Comparison of ENCODE assay signal across 8 cellular contexts in the genomic region with DNA sequence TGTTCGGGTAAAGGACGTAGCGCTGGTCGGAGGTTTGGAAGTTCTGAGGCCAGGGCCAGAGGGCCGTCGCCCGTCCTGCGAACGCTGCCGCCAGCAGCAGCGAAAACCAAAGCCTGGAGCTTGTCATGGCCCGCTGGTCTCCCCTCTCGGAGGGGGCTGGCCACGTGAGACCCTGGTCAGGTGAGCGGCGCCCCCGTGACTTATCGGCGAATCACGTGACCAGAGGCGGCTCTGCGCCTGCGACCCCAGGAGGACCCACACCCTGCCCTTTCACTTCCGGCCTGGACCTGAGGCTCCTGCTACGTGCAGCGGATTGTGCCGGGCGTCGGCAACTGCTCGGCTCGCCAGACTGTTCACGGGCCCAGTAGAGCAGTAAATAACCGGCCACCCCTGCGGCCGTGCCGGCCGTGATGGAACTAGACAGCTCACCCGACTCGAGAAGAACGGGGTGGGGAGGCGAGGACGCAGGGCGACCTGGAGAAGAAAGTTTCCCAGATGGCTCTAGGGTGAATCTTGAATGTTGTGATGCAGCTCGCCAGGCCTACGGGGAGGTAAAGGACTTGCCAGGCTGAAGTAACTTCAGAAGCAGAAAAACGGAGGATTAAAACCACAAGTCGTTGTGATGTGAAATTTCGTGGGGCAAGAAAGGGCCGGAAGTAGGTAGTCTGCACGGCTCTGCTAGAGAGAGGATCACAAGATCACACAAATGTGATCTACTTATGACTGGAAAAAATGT. TPM values are rescaled to one million over a fixed set of nuclear protein-coding genes. Genes with fewer than 3 reads are reported as not detected.
A peak's percentile ranks its signal among the peaks of the same experiment; 100 is the strongest.
DNase-seq lines count a peak whose midpoint lies in the region; ATAC-seq, FAIRE-seq and TF ChIP-seq lines count a peak whose summit lies in the region.

A gene (minus strand): TSS at position 169 of the 736 bp plus-strand sequence. CDS start 42 bp downstream, at position 127.

- H3K9me3 ChIP-seq in hepatocyte (ENCODE audit: low read depth): no peaks in the 10 kb centered on the region
- H3K9me3 ChIP-seq in aorta (ENCODE audit: control insufficient read depth, low read length): no peaks in the 10 kb centered on the region

- no peaks in the 10 kb centered on the region for H3K9me2 ChIP-seq in hepatocyte (replicated peaks; ENCODE audit: insufficient read depth)

- ATAC-seq in HG02981 (IDR thresholded peaks at IDR 0.05; ENCODE audit: unreplicated experiment) (peak; percentile 72), aorta (ENCODE audit: low FRiP score) (peak; percentile 97)

- in situ Hi-C loops in astrocyte of the cerebellum (cut with HindIII; ENCODE audit: low sequenced_read_pairs): no loop called here

- H3K4me2 ChIP-seq in hepatocyte: peak within 1 kb of the TSS; percentile 88

- H3K4me1 ChIP-seq in hepatocyte (ENCODE audit: insufficient read depth) (peaks cover 18% of the 10 kb centered on the region), aorta (ENCODE audit: control insufficient read depth in 1 of 2, insufficient read depth in 2 of 2, low read length in 2 of 2) (peaks cover 5 to 6% of the 10 kb centered on the region in 2 donors)

- intact Hi-C loops in aorta (cut with DNase I): loop anchor here in 1 of 2 donors (5.0 kb wide), 1 partner anchor 179 kb away; a partner anchor contains a TSS

- TF ChIP-seq CTCF in astrocyte of the cerebellum (IDR thresholded peaks at IDR 0.05; ENCODE audit: low read depth, low read length, missing control alignments) (no peak), hepatocyte (IDR thresholded peaks at IDR 0.05; ENCODE audit: poor library complexity) (no peak)

- H3K4me3 ChIP-seq in astrocyte of the cerebellum (ENCODE audit: low read depth, low read length) (peak within 1 kb of the TSS; percentile 98), hepatocyte (peak within 1 kb of the TSS; percentile 69), aorta (ENCODE audit: low read length in 2 of 2) (peak within 1 kb of the TSS; percentile 52 to 86)

- peak; percentile 89 for DNase-seq in GM18507 (ENCODE audit: extremely low spot score, insufficient read length, low read depth)
- peak; percentile 28 for DNase-seq in NCI-H2029 treated with DMSO at 0.1 percent for 48 hours (lab: John Stamatoyannopoulos, UW)
- peak; percentile 98 for DNase-seq in T-helper 9 cell
- DNase-seq in astrocyte of the cerebellum (ENCODE audit: low read depth): peak; percentile 87
- DNase-seq in hepatocyte (ENCODE audit: low spot score): peak; percentile 98
- peak; percentile 74 for DNase-seq in renal cortical epithelial cell (ENCODE audit: low read depth)
- peak; percentile 98 to 99 for DNase-seq in aorta

- FAIRE-seq in GM18507 (lab: Jason Lieb, UNC): peak; percentile 93

- H3K36me3 ChIP-seq in hepatocyte (replicated peaks; ENCODE audit: insufficient read depth, low read depth): no peaks in the 10 kb centered on the region
- no peaks in the 10 kb centered on the region for H3K36me3 ChIP-seq in aorta (ENCODE audit: control insufficient read depth in 1 of 2, insufficient read depth in 2 of 2, low read length in 1 of 2)

- peak within 1 kb of the TSS; percentile 79 for H2AFZ ChIP-seq in hepatocyte

- H4K20me1 ChIP-seq in hepatocyte (ENCODE audit: insufficient read depth, poor library complexity, severe bottlenecking): peaks cover 3% of the 10 kb centered on the region

- H3K27me3 ChIP-seq in hepatocyte: no peaks in the 10 kb centered on the region
- H3K27me3 ChIP-seq in aorta (ENCODE audit: control insufficient read depth in 1 of 2, insufficient read depth in 2 of 2, low read length in 1 of 2): no peaks in the 10 kb centered on the region

- WGBS in hepatocyte (ENCODE audit: low lambda C conversion rate, missing lambda C conversion rate): under 1% methylated on average over 46 of the region's 50 CpGs
- 0% methylated on average over 47 to 50 of the region's 50 CpGs for WGBS in aorta, 2 donors

- peaks cover 57% of the 10 kb centered on the region for H3K79me2 ChIP-seq in hepatocyte

- peak within 1 kb of the TSS; percentile 92 for H3K27ac ChIP-seq in hepatocyte
- H3K27ac ChIP-seq in aorta (ENCODE audit: low read depth in 1 of 2, low read length in 2 of 2): peak within 1 kb of the TSS; percentile 17 to 89

RNA-seq across cellular contexts. Expression of the gene that starts here (rescaled TPM):
- total RNA-seq in hepatocyte: 175 and 180 TPM in 2 replicates
- polyA plus RNA-seq in hepatocyte: 268 and 286 TPM in 2 replicates
- 48.4 and 64.6 TPM in 2 replicates for total RNA-seq in renal cortical epithelial cell
- 100 to 1,000 TPM; 101 to 144 TPM for total RNA-seq in aorta
- 10 to 100 TPM; 58.2 to 96.8 TPM for polyA plus RNA-seq in aorta

Comparison
In these comparisons a context has a peak if more than half of its experiments do, and no peak if none do; other contexts are left out.
1. Peak in every context shown above with its lines: DNase-seq, ATAC-seq, H3K4me3 ChIP-seq and H3K27ac ChIP-seq.
2. DNase-seq: peak in every context shown above with its lines; median percentile 98 in aorta; 98 in T-helper 9 cell; 98 in hepatocyte; 89 in GM18507; 87 in astrocyte of the cerebellum; 74 in renal cortical epithelial cell; 28 in NCI-H2029 treated with DMSO at 0.1 percent for 48 hours.